In the genomic region with DNA sequence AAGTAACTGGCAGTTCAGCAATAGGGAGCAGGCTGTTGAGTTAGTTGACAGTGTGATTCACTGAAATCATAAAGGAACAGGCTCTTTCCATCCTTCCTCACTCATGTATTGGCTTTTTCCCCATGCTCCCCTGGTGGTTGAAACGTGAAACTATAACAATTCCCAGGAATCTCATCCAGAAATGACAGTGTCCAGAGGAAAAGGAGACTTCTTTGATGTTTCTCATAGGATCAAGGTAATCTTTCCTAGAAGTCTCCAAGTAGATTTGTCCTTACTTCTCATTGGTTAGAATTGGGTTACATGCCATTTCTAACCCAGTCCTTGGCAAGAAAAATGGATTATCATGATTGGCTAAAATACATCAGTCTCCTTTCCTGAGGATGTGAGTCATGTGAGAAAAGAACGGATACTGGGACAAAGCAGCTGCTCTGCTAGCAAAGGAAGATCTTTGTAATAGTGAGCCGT, we compare ENCODE assay signal across 8 cellular contexts. TPM values are rescaled to one million over a fixed set of nuclear protein-coding genes. Genes with fewer than 3 reads are reported as not detected.
A peak's percentile ranks its signal among the peaks of the same experiment; 100 is the strongest.
DNase-seq lines count a peak whose midpoint lies in the region; ATAC-seq and TF ChIP-seq lines count a peak whose summit lies in the region.

No MANE protein-coding gene starts in this region.

- H3K9me3 ChIP-seq in OCI-LY1 (ENCODE audit: low read length) (no peaks in the 10 kb centered on the region), esophagus muscularis mucosa (no peaks in the 10 kb centered on the region)

- H3K9me2 ChIP-seq in OCI-LY1 (ENCODE audit: low read depth, low read length) = no peaks in the 10 kb centered on the region

- H3K27ac ChIP-seq in OCI-LY1 (ENCODE audit: low read depth, low read length, poor library complexity, severe bottlenecking) (no peak overlapping the region), esophagus muscularis mucosa (replicated peaks in 1 of 4) (peak overlapping the region in 3 of 4 donors; percentile 1 to 10 (median 9))

- H3K36me3 ChIP-seq in OCI-LY1 (ENCODE audit: insufficient read depth, low read length) (peaks cover 73% of the 10 kb centered on the region), esophagus muscularis mucosa (peaks cover 6 to 72% (median 42%) of the 10 kb centered on the region in 4 donors)

- peak; percentile 40 for ATAC-seq in omental fat pad (ENCODE audit: low FRiP score)
- no peak for ATAC-seq in HG02870 (IDR thresholded peaks at IDR 0.05; ENCODE audit: unreplicated experiment)

- no peak overlapping the region for H3K9ac ChIP-seq in OCI-LY1 (ENCODE audit: low read length)

- no peak for TF ChIP-seq EP300 in esophagus muscularis mucosa (IDR thresholded peaks at IDR 0.05)

- H4K20me1 ChIP-seq in OCI-LY1 (ENCODE audit: insufficient read depth, low read length) = no peaks in the 10 kb centered on the region

- DNase-seq in Daoy (ENCODE audit: low read depth) = peak; percentile 74
- no peak for DNase-seq in esophagus muscularis mucosa (ENCODE audit: extremely low spot score)
- no peak for DNase-seq in omental fat pad (ENCODE audit: low spot score)
- DNase-seq in GM10266 (ENCODE audit: extremely low spot score) = no peak
- DNase-seq in SKM-1 (lab: John Stamatoyannopoulos, UW; ENCODE audit: unreplicated experiment) = no peak
- no peak for DNase-seq in inferior parietal cortex (ENCODE audit: extremely low spot score)

- TF ChIP-seq CTCF in OCI-LY1 (IDR thresholded peaks at IDR 0.05; ENCODE audit: low read length) = peak; percentile 12; the same call in 1 of the 2 replicates
- TF ChIP-seq CTCF in esophagus muscularis mucosa (IDR thresholded peaks at IDR 0.05) = peak; percentile 34 to 55 (median 38)
- no peak for TF ChIP-seq CTCF in omental fat pad (IDR thresholded peaks at IDR 0.05)
- no peak for TF ChIP-seq CTCF in GM10266 (IDR thresholded peaks at IDR 0.05; ENCODE audit: control insufficient read depth, insufficient read depth, low read depth, missing control alignments)

- H3F3A ChIP-seq in OCI-LY1 (ENCODE audit: insufficient read depth, low read length) = no peaks in the 10 kb centered on the region

- 22% methylated on average over 3 of the region's 3 CpGs for WGBS in esophagus muscularis mucosa

- no peaks in the 10 kb centered on the region for H3K27me3 ChIP-seq in OCI-LY1 (ENCODE audit: insufficient read depth, low read length)
- H3K27me3 ChIP-seq in esophagus muscularis mucosa = no peaks in the 10 kb centered on the region

- no peak overlapping the region for H3K4me3 ChIP-seq in OCI-LY1 (ENCODE audit: low read depth, low read length, poor library complexity, severe bottlenecking)
- no peak overlapping the region for H3K4me3 ChIP-seq in esophagus muscularis mucosa

- no peak overlapping the region for H3K4me2 ChIP-seq in OCI-LY1 (ENCODE audit: low read length)

- intact Hi-C loops in esophagus muscularis mucosa (cut with DNase I) = no loop called here

- no peaks in the 10 kb centered on the region for H3K79me2 ChIP-seq in OCI-LY1 (ENCODE audit: insufficient read depth, low read length)

- no peak overlapping the region for H2AFZ ChIP-seq in OCI-LY1 (ENCODE audit: low read length)

- H3K4me1 ChIP-seq in OCI-LY1 (ENCODE audit: insufficient read depth, low read length, severe bottlenecking) (no peaks in the 10 kb centered on the region), esophagus muscularis mucosa (peaks cover 7 to 20% (median 16%) of the 10 kb centered on the region in 4 donors)

- no peak for TF ChIP-seq POLR2A in esophagus muscularis mucosa (IDR thresholded peaks at IDR 0.05; ENCODE audit: low read depth)

RNA-seq across cellular contexts. Expression of a gene that starts 14.4 kb away (rescaled TPM):
- total RNA-seq in Daoy (2014; rRNA removed; shearing (Covaris generic)) = 38.6 and 43.5 TPM in 2 replicates
- total RNA-seq in esophagus muscularis mucosa (10 to 100 TPM; 40.9 to 56.4 (median 50.5) TPM), omental fat pad (10 to 100 TPM; 42.4 to 72.7 (median 56.8) TPM)

RNA-seq across cellular contexts. Expression of a gene that starts 14.5 kb away (rescaled TPM):
- 17.8 and 23.7 TPM in 2 replicates for total RNA-seq in Daoy (2014; rRNA removed; shearing (Covaris generic))
- total RNA-seq in esophagus muscularis mucosa (10 to 100 TPM; 16.2 to 22.7 (median 17.5) TPM), omental fat pad (10 to 100 TPM in 3 of 4 donors, 1 to 10 TPM in 1; 8.6 to 34.0 (median 20.4) TPM)

Comparison
In these comparisons a context has a peak if more than half of its experiments do, and no peak if none do; other contexts are left out.
1. CTCF ChIP-seq: peak in OCI-LY1 (single experiment) and esophagus muscularis mucosa (3 of 3); none in omental fat pad (0 of 3) and GM10266 (single experiment).